22 cellular contexts compared by ENCODE assay signal in the genomic region with DNA sequence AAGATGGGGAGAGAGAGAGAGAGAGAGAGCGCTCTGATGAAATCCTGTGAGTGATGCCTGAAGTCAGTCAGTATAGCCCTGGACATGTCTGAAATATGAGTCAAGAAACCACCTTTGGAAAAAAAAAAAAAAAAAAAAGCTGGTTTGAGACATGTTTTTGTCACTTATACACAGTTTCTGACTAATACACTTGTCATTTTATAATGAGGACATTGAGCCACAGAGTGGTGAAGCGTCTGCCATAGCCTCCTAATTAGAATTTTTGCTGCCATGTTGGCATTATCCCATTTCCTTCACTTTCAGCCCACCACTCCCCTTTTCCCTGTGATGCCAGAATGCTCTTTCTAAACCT. TPM values are rescaled to one million over a fixed set of nuclear protein-coding genes. Genes with fewer than 3 reads are reported as not detected.
DNase-seq lines count a peak whose midpoint lies in the region; ATAC-seq and TF ChIP-seq lines count a peak whose summit lies in the region.
"Had no signal": no experiment of that assay in that cellular context is flagged by ENCODE, and none has a peak within 500 bp of the region (broad histone marks: within the 10 kb centered on the region; RNA-seq: fewer than 3 reads in every experiment).

No MANE protein-coding gene starts in this region.

- no peaks in the 10 kb centered on the region for H3K27me3 ChIP-seq in HCT116 (ENCODE audit: insufficient read depth, low read length)
- H3K27me3 ChIP-seq: ascending aorta, testis had no signal

- no peaks in the 10 kb centered on the region for H3K4me1 Mint-ChIP-seq in activated T-helper 17 cell treated with anti-CD3 and anti-CD28 coated beads, Interleukin-2, amount 50 U/mL, for 72 hours

- H2AFZ ChIP-seq in HCT116 (ENCODE audit: low read depth, low read length, poor library complexity, severe bottlenecking) = no peak overlapping the region

- no peaks in the 10 kb centered on the region for H3K36me3 Mint-ChIP-seq in activated T-helper 17 cell treated with anti-CD3 and anti-CD28 coated beads, Interleukin-2, amount 50 U/mL, for 72 hours (ENCODE audit: low read depth)

- no peak overlapping the region for H3K4me3 ChIP-seq in HCT116 (replicated peaks in 1 of 2; ENCODE audit: low read depth in 1 of 2, low read length in 2 of 2)
- H3K4me3 ChIP-seq: ascending aorta, HAP-1, left ventricle myocardium inferior, testis had no signal

- no peaks in the 10 kb centered on the region for H3K36me3 ChIP-seq in HCT116 (ENCODE audit: control insufficient read depth in 1 of 2, insufficient read depth in 2 of 2, low read length in 2 of 2)
- H3K36me3 ChIP-seq: ascending aorta, HAP-1, left ventricle myocardium inferior had no signal

- no peak overlapping the region for H3K27ac Mint-ChIP-seq in activated T-helper 17 cell treated with anti-CD3 and anti-CD28 coated beads, Interleukin-2, amount 50 U/mL, for 72 hours
- H3K27ac Mint-ChIP-seq: activated CD8-positive, alpha-beta T cell treated with anti-CD3 and anti-CD28 coated beads, Interleukin-2, amount 10 ng/mL, durations not matched to agents 7 days and 5 days; dendritic cell treated with granulocyte-macrophage colony-stimulating factor and Interleukin-4, amounts not matched to agents 40 ng/mL and 50 ng/mL, for 4 days had no signal

- H3K9me3 Mint-ChIP-seq in activated T-helper 17 cell treated with anti-CD3 and anti-CD28 coated beads, Interleukin-2, amount 50 U/mL, for 72 hours = no peaks in the 10 kb centered on the region
- H3K9me3 Mint-ChIP-seq: dendritic cell treated with granulocyte-macrophage colony-stimulating factor and Interleukin-4, amounts not matched to agents 40 ng/mL and 50 ng/mL, for 4 days had no signal

- DNase-seq in AG20443 (ENCODE audit: low spot score) (peak; percentile 39), HCT116 (ENCODE audit: low read depth, low spot score) (no peak), iris pigment epithelial cell (ENCODE audit: low read depth) (peak; percentile 69), OCI-M2 (lab: John Stamatoyannopoulos, UW; ENCODE audit: unreplicated experiment) (no peak), cerebellar cortex (ENCODE audit: low spot score) (no peak)
- DNase-seq: activated CD8-positive, alpha-beta T cell treated with anti-CD3 and anti-CD28 coated beads, Interleukin-2, amount 10 ng/mL, durations not matched to agents 7 days and 5 days; Calu3; hypothalamus; left ventricle myocardium inferior; NCI-H2081 treated with DMSO at 0.1 percent for 48 hours; NCI-H69; stimulated activated CD4-positive, alpha-beta T cell treated with anti-CD3 and anti-CD28 coated beads, Interleukin-4, amount 100 ng/mL, for 1 hour had no signal

- CTCF ChIA-PET in HCT116 (lab: Charles Lee) = no interaction called here

- H3K27me3 Mint-ChIP-seq in activated T-helper 17 cell treated with anti-CD3 and anti-CD28 coated beads, Interleukin-2, amount 50 U/mL, for 72 hours = peaks cover 10% of the 10 kb centered on the region
- H3K27me3 Mint-ChIP-seq: dendritic cell treated with granulocyte-macrophage colony-stimulating factor and Interleukin-4, amounts not matched to agents 40 ng/mL and 50 ng/mL, for 4 days had no signal

- no peaks in the 10 kb centered on the region for H3K9me2 ChIP-seq in HCT116 (ENCODE audit: insufficient read depth)

- BruUV-seq in HCT116 (replicated peaks; lab: Mats Ljungman, UMichigan) = no TSS peak

- intact Hi-C loops in HCT116 (cut with micrococcal nuclease) = no loop called here

- no peak overlapping the region for H3K4me3 Mint-ChIP-seq in activated T-helper 17 cell treated with anti-CD3 and anti-CD28 coated beads, Interleukin-2, amount 50 U/mL, for 72 hours
- H3K4me3 Mint-ChIP-seq: activated CD8-positive, alpha-beta T cell treated with anti-CD3 and anti-CD28 coated beads, Interleukin-2, amount 10 ng/mL, durations not matched to agents 7 days and 5 days; dendritic cell treated with granulocyte-macrophage colony-stimulating factor and Interleukin-4, amounts not matched to agents 40 ng/mL and 50 ng/mL, for 4 days had no signal

- peaks cover 0 to 3% of the 10 kb centered on the region in 2 experiments; a peak in 1 of 4 replicates for H3K4me1 ChIP-seq in HCT116 (ENCODE audit: control insufficient read depth in 1 of 2, insufficient read depth in 2 of 2, low read length in 2 of 2)
- H3K4me1 ChIP-seq: ascending aorta, left ventricle myocardium inferior, testis had no signal

- no peak overlapping the region for H3K27ac ChIP-seq in HCT116 (ENCODE audit: low read depth, low read length)
- H3K27ac ChIP-seq: ascending aorta, left ventricle myocardium inferior, testis had no signal

- no peak for TF ChIP-seq POLR2A in HCT116 (IDR thresholded peaks at IDR 0.05; ENCODE audit: borderline replicate concordance, extremely low read depth, insufficient read depth, insufficient read length)

- peak; percentile 27; the same call in 1 of the 2 replicates for ATAC-seq in HCT116
- peak; percentile 75 for ATAC-seq in activated T-helper 17 cell treated with anti-CD3 and anti-CD28 coated beads, Interleukin-2, amount 50 U/mL, for 72 hours (replicated peaks)
- ATAC-seq in HG03565 (IDR thresholded peaks at IDR 0.05; ENCODE audit: unreplicated experiment) = no peak
- ATAC-seq in GM18870 (IDR thresholded peaks at IDR 0.05; ENCODE audit: unreplicated experiment) = no peak
- ATAC-seq: activated CD8-positive, alpha-beta T cell treated with anti-CD3 and anti-CD28 coated beads, Interleukin-2, amount 10 ng/mL, durations not matched to agents 7 days and 5 days; HepG2; Panc1 had no signal

- no peak for TF ChIP-seq CTCF in HCT116 (IDR thresholded peaks at IDR 0.05 in 2 of 3, conservative IDR thresholded peaks at IDR 0.05 in 1 of 3; ENCODE audit: borderline replicate concordance in 1 of 3, insufficient read depth in 1 of 3, low read depth in 2 of 3, low read length in 2 of 3)

- no peak overlapping the region for H3K4me2 ChIP-seq in HCT116 (ENCODE audit: low read length)

- no peak overlapping the region for H3K9ac ChIP-seq in HCT116 (ENCODE audit: low read length)

- H3K79me2 ChIP-seq in HCT116 (ENCODE audit: insufficient read depth, low read length) = no peaks in the 10 kb centered on the region

- RAD21 ChIA-PET in HCT116 (lab: Charles Lee; ENCODE audit: low non-redundant PET in 1 of 2, low total read pairs in 2 of 2, uncharacterized antibody in 2 of 2, unreplicated experiment in 2 of 2) = no interaction called here

- H3K9me3 ChIP-seq in HCT116 (ENCODE audit: control insufficient read depth in 1 of 2, insufficient read depth in 1 of 2, low read depth in 1 of 2, low read length in 2 of 2) = no peaks in the 10 kb centered on the region
- H3K9me3 ChIP-seq: ascending aorta, HAP-1, left ventricle myocardium inferior, testis had no signal

- POLR2A ChIA-PET in HCT116 (lab: Charles Lee) = no interaction called here

- TF ChIP-seq RAD21 in HCT116 (IDR thresholded peaks at IDR 0.05; ENCODE audit: low read depth) = no peak

- H4K20me1 ChIP-seq in HCT116 (ENCODE audit: insufficient read depth) = no peaks in the 10 kb centered on the region

TF ChIP-seq in HCT116, 20 proteins besides CTCF, POLR2A, EP300 and RAD21:
- TF ChIP-seq, protein P1, sequence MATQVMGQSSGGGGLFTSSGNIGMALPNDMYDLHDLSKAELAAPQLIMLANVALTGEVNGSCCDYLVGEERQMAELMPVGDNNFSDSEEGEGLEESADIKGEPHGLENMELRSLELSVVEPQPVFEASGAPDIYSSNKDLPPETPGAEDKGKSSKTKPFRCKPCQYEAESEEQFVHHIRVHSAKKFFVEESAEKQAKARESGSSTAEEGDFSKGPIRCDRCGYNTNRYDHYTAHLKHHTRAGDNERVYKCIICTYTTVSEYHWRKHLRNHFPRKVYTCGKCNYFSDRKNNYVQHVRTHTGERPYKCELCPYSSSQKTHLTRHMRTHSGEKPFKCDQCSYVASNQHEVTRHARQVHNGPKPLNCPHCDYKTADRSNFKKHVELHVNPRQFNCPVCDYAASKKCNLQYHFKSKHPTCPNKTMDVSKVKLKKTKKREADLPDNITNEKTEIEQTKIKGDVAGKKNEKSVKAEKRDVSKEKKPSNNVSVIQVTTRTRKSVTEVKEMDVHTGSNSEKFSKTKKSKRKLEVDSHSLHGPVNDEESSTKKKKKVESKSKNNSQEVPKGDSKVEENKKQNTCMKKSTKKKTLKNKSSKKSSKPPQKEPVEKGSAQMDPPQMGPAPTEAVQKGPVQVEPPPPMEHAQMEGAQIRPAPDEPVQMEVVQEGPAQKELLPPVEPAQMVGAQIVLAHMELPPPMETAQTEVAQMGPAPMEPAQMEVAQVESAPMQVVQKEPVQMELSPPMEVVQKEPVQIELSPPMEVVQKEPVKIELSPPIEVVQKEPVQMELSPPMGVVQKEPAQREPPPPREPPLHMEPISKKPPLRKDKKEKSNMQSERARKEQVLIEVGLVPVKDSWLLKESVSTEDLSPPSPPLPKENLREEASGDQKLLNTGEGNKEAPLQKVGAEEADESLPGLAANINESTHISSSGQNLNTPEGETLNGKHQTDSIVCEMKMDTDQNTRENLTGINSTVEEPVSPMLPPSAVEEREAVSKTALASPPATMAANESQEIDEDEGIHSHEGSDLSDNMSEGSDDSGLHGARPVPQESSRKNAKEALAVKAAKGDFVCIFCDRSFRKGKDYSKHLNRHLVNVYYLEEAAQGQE (IDR thresholded peaks at IDR 0.05; ENCODE audit: low read depth) = no peak
- TF ChIP-seq YY1 (IDR thresholded peaks at IDR 0.05; ENCODE audit: extremely low read depth, insufficient replicate concordance, low read depth, low read length) (no peak), EZH2phosphoT487 (IDR thresholded peaks at IDR 0.05; ENCODE audit: borderline replicate concordance) (no peak), FOSL1 (IDR thresholded peaks at IDR 0.05; ENCODE audit: low read depth) (peak; percentile 22; the same call in 1 of the 2 replicates), JUND (IDR thresholded peaks at IDR 0.05) (no peak), SRF (IDR thresholded peaks at IDR 0.05; ENCODE audit: low read depth) (no peak)

RNA-seq across cellular contexts. Expression of a gene that starts 15.7 kb away (rescaled TPM):
- not detected for total RNA-seq in HCT116 (2021; ENCODE audit: unreplicated experiment)
- not detected in 2 replicates for polyA plus RNA-seq in HCT116 (2012)
- total RNA-seq in activated T-helper 17 cell treated with anti-CD3 and anti-CD28 coated beads, Interleukin-2, amount 50 U/mL, for 72 hours = under 1 TPM; 0.26 to 0.79 TPM
- total RNA-seq: ascending aorta, HepG2, osteocyte had no signal

Comparison
In these comparisons a context has a peak if more than half of its experiments do, and no peak if none do; other contexts are left out.
1. DNase-seq: peak in AG20443 (single experiment) and iris pigment epithelial cell (single experiment); none in HCT116 (single experiment), OCI-M2 (single experiment) and cerebellar cortex (single experiment).
2. ATAC-seq: peak in HCT116 (single experiment) and activated T-helper 17 cell treated with anti-CD3 and anti-CD28 coated beads, Interleukin-2, amount 50 U/mL, for 72 hours (single experiment); none in HG03565 (single experiment) and GM18870 (single experiment).